Comparison of ENCODE assay signal across 26 cellular contexts in genomic region chr14:32020882-32021281, GRCh38. TPM values are rescaled to one million over a fixed set of nuclear protein-coding genes. Genes with fewer than 3 reads are reported as not detected.
A peak's percentile ranks its signal among the peaks of the same experiment; 100 is the strongest.
DNase-seq lines count a peak whose midpoint lies in the region; ATAC-seq and TF ChIP-seq lines count a peak whose summit lies in the region.
"Had no signal": no experiment of that assay in that cellular context is flagged by ENCODE, and none has a peak within 500 bp of the region (broad histone marks: within the 10 kb centered on the region; RNA-seq: fewer than 3 reads in every experiment).

No MANE protein-coding gene starts in this region.

- no peak overlapping the region for H3K4me3 ChIP-seq in IMR-90 (ENCODE audit: insufficient read depth, low read depth, low read length)
- H3K4me3 ChIP-seq in mammary epithelial cell (replicated peaks in 1 of 3; ENCODE audit: insufficient read depth in 1 of 3, low read depth in 2 of 3, low read length in 3 of 3), result no peak overlapping the region
- H3K4me3 ChIP-seq in neuronal stem cell (ENCODE audit: low read length in 2 of 2), result no peak overlapping the region
- H3K4me3 ChIP-seq: body of pancreas, mucosa of descending colon, Peyer's patch, right atrium auricular region had no signal

- H3K23ac ChIP-seq in IMR-90 (ENCODE audit: low read depth, low read length), result no peak overlapping the region
- H3K23ac ChIP-seq in neuronal stem cell (ENCODE audit: low read depth, low read length, poor library complexity), result no peak overlapping the region

- TF ChIP-seq CTCF in IMR-90 (conservative IDR thresholded peaks at IDR 0.05; ENCODE audit: low read depth, low read length), result no peak
- TF ChIP-seq CTCF in mammary epithelial cell (conservative IDR thresholded peaks at IDR 0.05 in 1 of 2, IDR thresholded peaks at IDR 0.05 in 1 of 2; ENCODE audit: extremely low read depth in 1 of 2, insufficient read depth in 1 of 2, low read depth in 1 of 2, low read length in 2 of 2), result no peak
- TF ChIP-seq CTCF in osteocyte (IDR thresholded peaks at IDR 0.05), result no peak

- H3K4me1 ChIP-seq in IMR-90 (ENCODE audit: control insufficient read depth, insufficient read depth, low read length), result no peaks in the 10 kb centered on the region
- H3K4me1 ChIP-seq in mammary epithelial cell (ENCODE audit: insufficient read depth, low read length), result peaks cover 33% of the 10 kb centered on the region
- H3K4me1 ChIP-seq in neuronal stem cell (ENCODE audit: control insufficient read depth in 2 of 2, insufficient read depth in 1 of 2, low read depth in 1 of 2, low read length in 2 of 2), result peaks cover 5 to 8% of the 10 kb centered on the region in 2 donors
- H3K4me1 ChIP-seq: parathyroid adenoma, Peyer's patch had no signal

- 0 out of 2 replicates have a peak overlapping the region, but pooled peaks have one; percentile 14 for H2BK20ac ChIP-seq in IMR-90 (ENCODE audit: low read depth, low read length)

- peak overlapping the region; percentile 22; the same call in 1 of the 2 replicates for H3K4ac ChIP-seq in IMR-90 (ENCODE audit: low read depth, low read length)
- no peak overlapping the region for H3K4ac ChIP-seq in neuronal stem cell (ENCODE audit: low read length)

- H2BK12ac ChIP-seq in neuronal stem cell (ENCODE audit: low read length), result no peak overlapping the region

- dilution Hi-C loops in IMR-90 (cut with HindIII; ENCODE audit: low sequenced_read_pairs, unreplicated experiment) (no loop called here), mammary epithelial cell (cut with HindIII; ENCODE audit: low sequenced_read_pairs) (no loop called here)

- H2AFZ ChIP-seq in IMR-90 (replicated peaks; ENCODE audit: low read length, poor library complexity) (no peak overlapping the region), mammary epithelial cell (ENCODE audit: low read depth, low read length) (peak overlapping the region; percentile 65), neuronal stem cell (ENCODE audit: low read length) (peak overlapping the region; percentile 51)
- H2AFZ ChIP-seq: parathyroid adenoma had no signal

- H3K14ac ChIP-seq in IMR-90 (replicated peaks; ENCODE audit: low read depth, low read length) (0 out of 2 replicates have a peak overlapping the region, but pooled peaks have one; percentile 5), neuronal stem cell (ENCODE audit: low read length) (no peak overlapping the region)

- DNase-seq in activated CD4-positive, alpha-beta T cell treated with anti-CD3 and anti-CD28 coated beads, Interleukin-2, amount 10 ng/mL, durations not matched to agents 7 days and 5 days, result no peak
- no peak for DNase-seq in activated CD4-positive, alpha-beta T cell treated with anti-CD3 and anti-CD28 coated beads, Interleukin-2, amount 50 U/mL, for 1 hour
- DNase-seq in IMR-90 (no peak), mammary epithelial cell (no peak), neuronal stem cell (ENCODE audit: low spot score) (no peak), osteocyte (ENCODE audit: extremely low spot score, unreplicated experiment) (no peak)
- DNase-seq in activated CD8-positive, alpha-beta memory T cell treated with anti-CD3 and anti-CD28 coated beads for 24 hours, result no peak
- DNase-seq: activated B cell treated with CpG ODN at 0.5 μM for 24 hours; activated CD4-positive, alpha-beta T cell treated with anti-CD3 and anti-CD28 coated beads, Interleukin-2, amount 50 U/mL, for 4 hours; activated CD8-positive, alpha-beta memory T cell treated with anti-CD3 and anti-CD28 coated beads, Interleukin-2, amount 50 U/mL, for 48 hours; body of pancreas; CD8-positive, alpha-beta T cell; DMS 273 treated with DMSO at 0.1 percent for 48 hours; erythroblast; kidney; mucosa of descending colon; NCI-H1694 treated with DMSO at 0.1 percent for 48 hours; NCI-H526 treated with DMSO at 0.1 percent for 48 hours; Peyer's patch; SHP77 treated with DMSO at 0.1 percent for 48 hours; stimulated activated CD4-positive, alpha-beta T cell treated with anti-CD3 and anti-CD28 coated beads, Interleukin-4, amount 100 ng/mL, for 1 hour had no signal

- H3K9me3 Mint-ChIP-seq in activated CD4-positive, alpha-beta T cell treated with anti-CD3 and anti-CD28 coated beads, Interleukin-2, amount 10 ng/mL, durations not matched to agents 7 days and 5 days, result no peaks in the 10 kb centered on the region
- H3K9me3 Mint-ChIP-seq in osteocyte (ENCODE audit: unreplicated experiment), result no peaks in the 10 kb centered on the region
- H3K9me3 Mint-ChIP-seq: activated B cell treated with CpG ODN at 0.5 μM for 24 hours; activated T-helper 2 cell treated with anti-CD3 and anti-CD28 coated beads, Interferon-gamma antibody, Interleukin-2, Interleukin-4, amounts not matched to agents 10 μg/mL and 5 μg/mL and 100 μg/mL, durations not matched to agents 14 hours and 24 hours and 36 hours; CD8-positive, alpha-beta T cell; natural killer cell treated with Interleukin-12 subunit alpha and Interleukin-12 subunit beta and Interleukin-15 and Interleukin-18, amount 100 ng/mL, for 72 hours had no signal

- no peak overlapping the region for H3K4me3 Mint-ChIP-seq in activated CD4-positive, alpha-beta T cell treated with anti-CD3 and anti-CD28 coated beads, Interleukin-2, amount 10 ng/mL, durations not matched to agents 7 days and 5 days
- no peak overlapping the region for H3K4me3 Mint-ChIP-seq in osteocyte (ENCODE audit: unreplicated experiment)
- H3K4me3 Mint-ChIP-seq: activated B cell treated with CpG ODN at 0.5 μM for 24 hours; CD8-positive, alpha-beta T cell; natural killer cell treated with Interleukin-12 subunit alpha and Interleukin-12 subunit beta and Interleukin-15 and Interleukin-18, amount 100 ng/mL, for 72 hours had no signal

- no peak overlapping the region for H2BK15ac ChIP-seq in IMR-90 (ENCODE audit: low read depth, low read length)
- H2BK15ac ChIP-seq in neuronal stem cell (ENCODE audit: low read length), result no peak overlapping the region

- H3K4me2 ChIP-seq in IMR-90 (ENCODE audit: low read depth, low read length) (no peak overlapping the region), mammary epithelial cell (ENCODE audit: insufficient read depth, low read depth, low read length) (no peak overlapping the region), neuronal stem cell (ENCODE audit: insufficient read depth, low read length, poor library complexity, severe bottlenecking) (no peak overlapping the region)

- H3K79me1 ChIP-seq in IMR-90 (ENCODE audit: low read depth in 1 of 2, low read length in 2 of 2) (no peaks in the 10 kb centered on the region), neuronal stem cell (ENCODE audit: low read depth, low read length) (no peaks in the 10 kb centered on the region)

- peaks cover 6% of the 10 kb centered on the region for H3K27me3 Mint-ChIP-seq in activated CD4-positive, alpha-beta T cell treated with anti-CD3 and anti-CD28 coated beads, Interleukin-2, amount 10 ng/mL, durations not matched to agents 7 days and 5 days
- peaks cover 9% of the 10 kb centered on the region for H3K27me3 Mint-ChIP-seq in osteocyte (ENCODE audit: unreplicated experiment)

- TF ChIP-seq RAD21 in IMR-90 (IDR thresholded peaks at IDR 0.05; ENCODE audit: low read length), result no peak

- H3K56ac ChIP-seq in IMR-90 (ENCODE audit: extremely low read depth, insufficient read depth, low read length), result no peak overlapping the region

- H3K9me1 ChIP-seq in IMR-90 (ENCODE audit: insufficient read depth, low read length), result no peaks in the 10 kb centered on the region

- no peak overlapping the region for H2AK9ac ChIP-seq in IMR-90 (replicated peaks; ENCODE audit: low read depth, low read length, poor library complexity)

- H3K27ac ChIP-seq in IMR-90 (ENCODE audit: insufficient read depth, low read length) (no peak overlapping the region), mammary epithelial cell (ENCODE audit: insufficient read depth, low read depth, low read length) (no peak overlapping the region), neuronal stem cell (replicated peaks; ENCODE audit: low read length) (peak overlapping the region; percentile 21)
- H3K27ac ChIP-seq: body of pancreas, parathyroid adenoma, Peyer's patch, right atrium auricular region had no signal

- H3K4me1 Mint-ChIP-seq in activated CD4-positive, alpha-beta T cell treated with anti-CD3 and anti-CD28 coated beads, Interleukin-2, amount 10 ng/mL, durations not matched to agents 7 days and 5 days, result no peaks in the 10 kb centered on the region
- H3K4me1 Mint-ChIP-seq in osteocyte (ENCODE audit: unreplicated experiment), result no peaks in the 10 kb centered on the region
- H3K4me1 Mint-ChIP-seq: activated B cell treated with CpG ODN at 0.5 μM for 24 hours had no signal

- H3K36me3 ChIP-seq in IMR-90 (ENCODE audit: control insufficient read depth, insufficient read depth, low read length) (no peaks in the 10 kb centered on the region), mammary epithelial cell (ENCODE audit: insufficient read depth, low read length) (no peaks in the 10 kb centered on the region), neuronal stem cell (replicated peaks in 1 of 2; ENCODE audit: control insufficient read depth in 2 of 2, insufficient read depth in 2 of 2, low read length in 2 of 2) (no peaks in the 10 kb centered on the region)
- H3K36me3 ChIP-seq: Peyer's patch, right atrium auricular region had no signal

- H3K18ac ChIP-seq in IMR-90 (ENCODE audit: low read depth, low read length) (no peak overlapping the region), neuronal stem cell (ENCODE audit: low read length) (peak overlapping the region; percentile 0)

- H3K79me2 ChIP-seq in mammary epithelial cell (ENCODE audit: insufficient read depth, low read length), result no peaks in the 10 kb centered on the region
- H3K79me2 ChIP-seq: parathyroid adenoma had no signal

- no TSS peak for BruUV-seq in IMR-90 (replicated peaks; lab: Mats Ljungman, UMichigan)
- no TSS peak for BruUV-seq in mammary epithelial cell (replicated peaks; lab: Mats Ljungman, UMichigan)

- CTCF ChIA-PET in activated CD4-positive, alpha-beta T cell treated with anti-CD3 and anti-CD28 coated beads, Interleukin-2, amount 10 ng/mL, durations not matched to agents 7 days and 5 days (lab: Charles Lee), result no interaction called here
- CTCF ChIA-PET in IMR-90 (lab: Yijun Ruan, JAX), result no interaction called here
- CTCF ChIA-PET in mammary epithelial cell (lab: Charles Lee; ENCODE audit: low non-redundant PET), result no interaction called here

- WGBS in IMR-90 (ENCODE audit: extremely low coverage in 2 of 2, insufficient read length in 1 of 2), 2 experiments, result no CpG with 5 or more reads among the region's 4 CpGs
- 89% methylated on average over 3 of the region's 4 CpGs for WGBS in mammary epithelial cell (ENCODE audit: low coverage, missing lambda C conversion rate)
- no CpG with 5 or more reads among the region's 4 CpGs for WGBS in neuronal stem cell (ENCODE audit: extremely low coverage in 2 of 2, insufficient read length in 2 of 2, insufficient replicate concordance in 1 of 2), 2 donors

- intact Hi-C loops in IMR-90 (cut with micrococcal nuclease) (no loop called here), mammary epithelial cell (cut with micrococcal nuclease) (no loop called here)

- H3K36me3 Mint-ChIP-seq in activated CD4-positive, alpha-beta T cell treated with anti-CD3 and anti-CD28 coated beads, Interleukin-2, amount 10 ng/mL, durations not matched to agents 7 days and 5 days (ENCODE audit: low read depth), result no peaks in the 10 kb centered on the region
- H3K36me3 Mint-ChIP-seq in osteocyte (ENCODE audit: unreplicated experiment), result no peaks in the 10 kb centered on the region
- H3K36me3 Mint-ChIP-seq: CD8-positive, alpha-beta T cell; natural killer cell treated with Interleukin-12 subunit alpha and Interleukin-12 subunit beta and Interleukin-15 and Interleukin-18, amount 100 ng/mL, for 72 hours had no signal

- POLR2A ChIA-PET in activated CD4-positive, alpha-beta T cell treated with anti-CD3 and anti-CD28 coated beads, Interleukin-2, amount 10 ng/mL, durations not matched to agents 7 days and 5 days (lab: Charles Lee), result no interaction called here
- POLR2A ChIA-PET in IMR-90 (lab: Charles Lee; ENCODE audit: unreplicated experiment), result no interaction called here

- H3K9ac ChIP-seq in IMR-90 (ENCODE audit: low read depth, low read length) (no peak overlapping the region), mammary epithelial cell (ENCODE audit: insufficient read depth, low read length) (no peak overlapping the region), neuronal stem cell (ENCODE audit: low read depth, low read length, poor library complexity) (no peak overlapping the region)
- H3K9ac ChIP-seq: parathyroid adenoma had no signal

- H2BK120ac ChIP-seq in IMR-90 (ENCODE audit: low read depth, low read length) (peak overlapping the region; percentile 75), neuronal stem cell (ENCODE audit: low read depth, low read length) (no peak overlapping the region)

- no peak for TF ChIP-seq POLR2A in IMR-90 (IDR thresholded peaks at IDR 0.05; ENCODE audit: low read depth, low read length)

- no peaks in the 10 kb centered on the region for H3K9me3 ChIP-seq in IMR-90 (ENCODE audit: control insufficient read depth, insufficient read depth, low read length)
- no peaks in the 10 kb centered on the region for H3K9me3 ChIP-seq in mammary epithelial cell (replicated peaks; ENCODE audit: insufficient read depth, low read length)
- peaks cover 0 to 5% of the 10 kb centered on the region in 2 donors for H3K9me3 ChIP-seq in neuronal stem cell (replicated peaks in 1 of 2; ENCODE audit: control insufficient read depth in 2 of 2, insufficient read depth in 1 of 2, low read depth in 1 of 2, low read length in 2 of 2)
- H3K9me3 ChIP-seq: body of pancreas, mucosa of descending colon, Peyer's patch, right atrium auricular region had no signal

- H2BK5ac ChIP-seq in IMR-90 (ENCODE audit: low read depth, low read length, poor library complexity, severe bottlenecking) (no peak overlapping the region), neuronal stem cell (ENCODE audit: low read length) (no peak overlapping the region)

- H4K20me1 ChIP-seq in IMR-90 (ENCODE audit: insufficient read depth, low read length) (no peaks in the 10 kb centered on the region), mammary epithelial cell (ENCODE audit: insufficient read depth, low read length) (no peaks in the 10 kb centered on the region)

- H2AK5ac ChIP-seq in IMR-90 (ENCODE audit: low read depth, low read length) (no peak overlapping the region), neuronal stem cell (ENCODE audit: low read depth, low read length) (no peak overlapping the region)

- in situ Hi-C loops in IMR-90 (cut with MboI; ENCODE audit: low sequenced_read_pairs) (no loop called here), mammary epithelial cell (cut with MboI; ENCODE audit: low sequenced_read_pairs in 2 of 2) (no loop called here)

- H4K5ac ChIP-seq in IMR-90 (ENCODE audit: low read depth, low read length), result no peak overlapping the region

- 0 out of 4 replicates have a peak overlapping the region, but pooled peaks of 1 of the 2 experiments have one; percentile 64 for H4K8ac ChIP-seq in IMR-90 (ENCODE audit: low read depth in 2 of 2, low read length in 2 of 2)
- H4K8ac ChIP-seq in neuronal stem cell (ENCODE audit: low read depth, low read length), result no peak overlapping the region

- no peak for ATAC-seq in IMR-90 (ENCODE audit: low read depth)
- ATAC-seq in GM18520 (IDR thresholded peaks at IDR 0.05; ENCODE audit: unreplicated experiment), result no peak
- ATAC-seq: body of pancreas; CD8-positive, alpha-beta T cell; mucosa of descending colon; natural killer cell treated with Interleukin-12 subunit alpha and Interleukin-12 subunit beta and Interleukin-15 and Interleukin-18, amount 100 ng/mL, for 72 hours had no signal

- peak overlapping the region; percentile 43 for H3K27ac Mint-ChIP-seq in activated CD4-positive, alpha-beta T cell treated with anti-CD3 and anti-CD28 coated beads, Interleukin-2, amount 10 ng/mL, durations not matched to agents 7 days and 5 days
- H3K27ac Mint-ChIP-seq in osteocyte (ENCODE audit: unreplicated experiment), result no peak overlapping the region
- H3K27ac Mint-ChIP-seq: activated B cell treated with CpG ODN at 0.5 μM for 24 hours; activated T-helper 2 cell treated with anti-CD3 and anti-CD28 coated beads, Interferon-gamma antibody, Interleukin-2, Interleukin-4, amounts not matched to agents 10 μg/mL and 5 μg/mL and 100 μg/mL, durations not matched to agents 14 hours and 24 hours and 36 hours; CD8-positive, alpha-beta T cell; natural killer cell treated with Interleukin-12 subunit alpha and Interleukin-12 subunit beta and Interleukin-15 and Interleukin-18, amount 100 ng/mL, for 72 hours had no signal

- H4K91ac ChIP-seq in IMR-90 (ENCODE audit: insufficient read depth, low read depth, low read length), result no peak overlapping the region
- no peak overlapping the region for H4K91ac ChIP-seq in neuronal stem cell (ENCODE audit: low read depth, low read length, poor library complexity)

- peaks cover 9% of the 10 kb centered on the region for H3K27me3 ChIP-seq in IMR-90 (ENCODE audit: control insufficient read depth, insufficient read depth, low read length)
- no peaks in the 10 kb centered on the region for H3K27me3 ChIP-seq in mammary epithelial cell (ENCODE audit: insufficient read depth, low read length)
- no peaks in the 10 kb centered on the region for H3K27me3 ChIP-seq in neuronal stem cell (ENCODE audit: control insufficient read depth in 3 of 3, insufficient read depth in 3 of 3, low read depth in 1 of 3, low read length in 3 of 3)
- H3K27me3 ChIP-seq: body of pancreas, Peyer's patch, right atrium auricular region had no signal

RNA-seq across cellular contexts. Expression of gene ARHGAP5, which starts 56.2 kb away (rescaled TPM):
- total RNA-seq in activated CD4-positive, alpha-beta T cell treated with anti-CD3 and anti-CD28 coated beads, Interleukin-2, amount 10 ng/mL, durations not matched to agents 7 days and 5 days, result 10 to 100 TPM; 35.7 to 38.6 TPM
- 45.3 and 71.1 TPM in 2 replicates for total RNA-seq in IMR-90 (2012; rRNA removed)
- 7.4 and 7.5 TPM in 2 replicates for polyA plus RNA-seq in IMR-90 (2012; rRNA removed)
- polyA plus RNA-seq in IMR-90 (2012; cell fraction: cytosol; rRNA removed), result 0.80 and 0.92 TPM in 2 replicates
- polyA plus RNA-seq in IMR-90 (2012; cell fraction: nucleus; rRNA removed; ENCODE audit: low replicate concordance), result 0.61 and 9.7 TPM in 2 replicates
- total RNA-seq in mammary epithelial cell, result 100 to 1,000 TPM; 107 to 221 TPM
- 19.8 TPM for polyA plus RNA-seq in mammary epithelial cell
- 51.0 TPM for polyA minus RNA-seq in mammary epithelial cell
- 49.9 TPM for polyA plus RNA-seq in neuronal stem cell (2013, experiment 1 of 2)
- polyA plus RNA-seq in neuronal stem cell (2013, experiment 2 of 2), result 53.6 TPM
- total RNA-seq in osteocyte, result 83.3 and 87.1 TPM in 2 replicates
